24 cellular contexts compared by ENCODE assay signal in genomic region chr1:237539055-237539454, GRCh38.
"Had no signal": no experiment of that assay in that cellular context is flagged by ENCODE, and none has a peak within 500 bp of the region (broad histone marks: within the 10 kb centered on the region; RNA-seq: fewer than 3 reads in every experiment).

No MANE protein-coding gene starts in this region.

- H3K4me3 ChIP-seq: left ventricle myocardium inferior, lung, ovary, prostate gland, skin epidermis, stomach, testis, thyroid gland, transverse colon, upper lobe of left lung, vagina had no signal

- H3K9me3 ChIP-seq: left ventricle myocardium inferior, ovary, prostate gland, stomach, testis, thyroid gland, transverse colon, upper lobe of left lung, vagina had no signal

- H3K27ac ChIP-seq: left ventricle myocardium inferior, ovary, prostate gland, skin epidermis, stomach, testis, thyroid gland, transverse colon, upper lobe of left lung, vagina had no signal

- H3K27me3 ChIP-seq: ovary, stomach, testis, thyroid gland, transverse colon, upper lobe of left lung, vagina had no signal

- DNase-seq: islet precursor cell; left ventricle myocardium inferior; mesendoderm; naive thymus-derived CD4-positive, alpha-beta T cell; ovary; retina; right cardiac atrium; stimulated activated CD4-positive, alpha-beta T cell treated with anti-CD3 and anti-CD28 coated beads, Interleukin-12 subunit alpha, Interleukin-12 subunit beta, amount 100 ng/mL, for 4 hours; stimulated activated CD4-positive, alpha-beta T cell treated with anti-CD3 and anti-CD28 coated beads, Interleukin-15, amount 100 ng/mL, for 24 hours; stimulated activated CD4-positive, alpha-beta T cell treated with anti-CD3 and anti-CD28 coated beads, Interleukin-2, amount 100 ng/mL, for 24 hours; stimulated activated CD4-positive, alpha-beta T cell treated with anti-CD3 and anti-CD28 coated beads, Interleukin-4, amount 100 ng/mL, for 1 hour; stimulated activated naive B cell treated with anti-CD40 and anti-IgM and Interleukin-4, amounts not matched to agents 10 μg/mL and 1 μg/mL and 100 μg/mL, for 72 hours; stimulated activated naive CD8-positive, alpha-beta T cell treated with anti-CD3 and anti-CD28 coated beads, Interleukin-15, Interleukin-2, amounts not matched to agents 100 U/mL and 50 U/mL, for 24 hours; stomach; testis; thyroid gland; transverse colon; upper lobe of left lung had no signal

- ATAC-seq: naive thymus-derived CD4-positive, alpha-beta T cell; natural killer cell treated with Interleukin-12 subunit alpha and Interleukin-12 subunit beta and Interleukin-15 and Interleukin-18, amount 100 ng/mL, for 72 hours; right cardiac atrium; sciatic nerve; stimulated activated naive CD8-positive, alpha-beta T cell treated with anti-CD3 and anti-CD28 coated beads, Interleukin-15, Interleukin-2, amounts not matched to agents 100 U/mL and 50 U/mL, for 24 hours had no signal

- H3K36me3 ChIP-seq: ovary, prostate gland, stomach, thyroid gland, transverse colon, upper lobe of left lung, vagina had no signal

- H3K4me1 ChIP-seq: prostate gland, stomach, testis, thyroid gland, transverse colon, upper lobe of left lung, vagina had no signal
